In the genomic region with DNA sequence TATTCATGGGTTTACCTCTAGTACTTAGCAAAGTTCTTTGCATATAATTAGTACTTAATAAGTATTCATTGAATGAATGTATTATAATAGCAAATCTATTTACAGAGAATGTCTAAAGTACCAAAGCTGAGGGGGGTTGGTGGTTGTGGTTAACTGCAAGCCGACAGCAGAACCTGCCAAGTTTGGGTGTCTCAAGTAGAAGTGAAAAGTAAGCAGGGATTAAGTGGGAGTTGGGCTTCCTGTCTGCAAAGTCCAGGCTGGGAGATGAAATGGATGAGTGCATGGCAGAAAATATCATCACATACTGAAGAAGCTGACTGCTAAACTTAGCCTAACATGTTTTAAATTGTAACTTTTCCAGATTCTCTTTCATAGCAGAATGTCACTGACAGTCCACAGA, we compare ENCODE assay signal across 18 cellular contexts.
DNase-seq lines count a peak whose midpoint lies in the region; ATAC-seq, FAIRE-seq and TF ChIP-seq lines count a peak whose summit lies in the region.
"Had no signal": no experiment of that assay in that cellular context is flagged by ENCODE, and none has a peak within 500 bp of the region (broad histone marks: within the 10 kb centered on the region; RNA-seq: fewer than 3 reads in every experiment).

No MANE protein-coding gene starts in this region.

- no peak overlapping the region for H2AFZ ChIP-seq in DND-41 (ENCODE audit: low read depth, low read length)
- no peak overlapping the region for H2AFZ ChIP-seq in fibroblast of lung (ENCODE audit: low read length)

- H3K9me3 ChIP-seq in DND-41 (ENCODE audit: insufficient read depth, low read length, severe bottlenecking) (no peaks in the 10 kb centered on the region), MG63 (no peaks in the 10 kb centered on the region), fibroblast of lung (ENCODE audit: control insufficient read depth, insufficient read depth, low read depth, low read length) (no peaks in the 10 kb centered on the region)
- H3K9me3 ChIP-seq: breast epithelium, esophagus squamous epithelium had no signal

- H3K4me1 ChIP-seq in DND-41 (ENCODE audit: insufficient read depth, low read length) (peaks cover 7% of the 10 kb centered on the region; the same call in 1 of the 2 replicates), fibroblast of lung (ENCODE audit: control insufficient read depth, extremely low read depth, insufficient read depth, low read length) (no peaks in the 10 kb centered on the region)
- H3K4me1 ChIP-seq: breast epithelium had no signal

- no peaks in the 10 kb centered on the region for H4K20me1 ChIP-seq in DND-41 (ENCODE audit: insufficient read depth, low read length)
- no peaks in the 10 kb centered on the region for H4K20me1 ChIP-seq in fibroblast of lung (ENCODE audit: control insufficient read depth, extremely low read depth, insufficient read depth, low read length)

- no peak for TF ChIP-seq CTCF in DND-41 (IDR thresholded peaks at IDR 0.05; ENCODE audit: borderline replicate concordance, extremely low read depth, low read length, poor library complexity, severe bottlenecking)
- no peak for TF ChIP-seq CTCF in fibroblast of lung (conservative IDR thresholded peaks at IDR 0.05 in 1 of 2, IDR thresholded peaks at IDR 0.05 in 1 of 2; ENCODE audit: low read depth in 1 of 2, low read length in 2 of 2)
- TF ChIP-seq CTCF in neural crest cell (conservative IDR thresholded peaks at IDR 0.05), result no peak
- TF ChIP-seq CTCF in lower leg skin (IDR thresholded peaks at IDR 0.05), result no peak

- H3K4me1 Mint-ChIP-seq in neural crest cell, result peaks cover 18% of the 10 kb centered on the region
- H3K4me1 Mint-ChIP-seq: nephron progenitor cell had no signal

- H3K4me2 ChIP-seq in DND-41 (ENCODE audit: insufficient read depth, low read length), result no peak overlapping the region
- H3K4me2 ChIP-seq in fibroblast of lung (ENCODE audit: extremely low read depth, insufficient read depth, low read length), result no peak overlapping the region

- peak; percentile 73; the same call in 2 of the 3 replicates for ATAC-seq in DND-41 (ENCODE audit: insufficient read depth, low read depth)

- WGBS in lower leg skin, 2 donors, result 71 to 79% methylated on average over 1 of the region's 1 CpG

- H3K79me2 ChIP-seq in DND-41 (ENCODE audit: insufficient read depth, low read length), result no peaks in the 10 kb centered on the region
- H3K79me2 ChIP-seq in fibroblast of lung (ENCODE audit: control insufficient read depth, insufficient read depth, low read length), result peaks cover 4% of the 10 kb centered on the region

- H3K9me3 Mint-ChIP-seq in neural crest cell, result peaks cover 7% of the 10 kb centered on the region
- H3K9me3 Mint-ChIP-seq: nephron progenitor cell; T-helper 1 cell treated with Interleukin-12 subunit alpha and Interleukin-12 subunit beta and Interleukin-4 antibody, amounts not matched to agents 30 μg/mL and 1 μg/mL, for 36 hours had no signal

- no peaks in the 10 kb centered on the region for H3K27me3 ChIP-seq in DND-41 (ENCODE audit: insufficient read depth, low read length, poor library complexity)
- H3K27me3 ChIP-seq in MG63, result no peaks in the 10 kb centered on the region
- H3K27me3 ChIP-seq in fibroblast of lung (ENCODE audit: control insufficient read depth, insufficient read depth, low read length), result no peaks in the 10 kb centered on the region
- H3K27me3 ChIP-seq: breast epithelium, esophagus squamous epithelium had no signal

- no peak overlapping the region for H3K4me3 ChIP-seq in DND-41 (ENCODE audit: low read depth in 1 of 2, low read length in 2 of 2)
- H3K4me3 ChIP-seq in MG63, result no peak overlapping the region
- no peak overlapping the region for H3K4me3 ChIP-seq in fibroblast of lung (replicated peaks in 1 of 4; ENCODE audit: control extremely low read depth in 1 of 4, insufficient read depth in 1 of 4, low read depth in 3 of 4, low read length in 4 of 4)
- no peak overlapping the region for H3K4me3 ChIP-seq in lower leg skin (ENCODE audit: low read depth, poor library complexity, severe bottlenecking)
- H3K4me3 ChIP-seq: breast epithelium, esophagus squamous epithelium had no signal

- TF ChIP-seq POLR2A in lower leg skin (IDR thresholded peaks at IDR 0.05), result no peak

- H3K9ac ChIP-seq in DND-41 (ENCODE audit: low read depth, low read length) (no peak overlapping the region), fibroblast of lung (ENCODE audit: insufficient read depth, low read length) (no peak overlapping the region)

- DNase-seq in DND-41 (peak; percentile 10), MG63 (peak; percentile 13), fibroblast of lung (ENCODE audit: low read depth in 2 of 2) (peak; percentile 18 to 88), neural crest cell (ENCODE audit: low read depth, low spot score) (no peak), globus pallidus (ENCODE audit: low spot score) (no peak), lower leg skin (ENCODE audit: low spot score in 2 of 2) (no peak), DMS79 treated with DMSO at 0.1 percent for 48 hours (lab: John Stamatoyannopoulos, UW) (no peak), urothelium cell line (ENCODE audit: low spot score) (no peak)
- DNase-seq: activated CD4-positive, CD25-positive, alpha-beta regulatory T cell treated with anti-CD3 and anti-CD28 coated beads, Interleukin-2, amount 50 U/mL, for 72 hours; EL; esophagus squamous epithelium; NCI-H2029 treated with DMSO at 0.1 percent for 48 hours; nephron progenitor cell; retina had no signal

- H3K36me3 ChIP-seq in DND-41 (ENCODE audit: insufficient read depth, low read length), result no peaks in the 10 kb centered on the region
- H3K36me3 ChIP-seq in MG63, result no peaks in the 10 kb centered on the region
- no peaks in the 10 kb centered on the region for H3K36me3 ChIP-seq in fibroblast of lung (ENCODE audit: control insufficient read depth, insufficient read depth, low read length)
- H3K36me3 ChIP-seq: breast epithelium, esophagus squamous epithelium had no signal

- H3K36me3 Mint-ChIP-seq in neural crest cell (ENCODE audit: low read depth), result peaks cover 17% of the 10 kb centered on the region

- FAIRE-seq in urothelium cell line (lab: Jason Lieb, UNC), result no peak
- FAIRE-seq: H54 had no signal

- H3K4me3 Mint-ChIP-seq in neural crest cell, result no peak overlapping the region
- H3K4me3 Mint-ChIP-seq: nephron progenitor cell; T-helper 1 cell treated with Interleukin-12 subunit alpha and Interleukin-12 subunit beta and Interleukin-4 antibody, amounts not matched to agents 30 μg/mL and 1 μg/mL, for 36 hours had no signal

- intact Hi-C loops in lower leg skin (cut with DNase I; ENCODE audit: low total_unique reads), result no loop called here

- H3K27ac Mint-ChIP-seq in neural crest cell (ENCODE audit: unreplicated experiment), result peak overlapping the region; percentile 85
- H3K27ac Mint-ChIP-seq: nephron progenitor cell; T-helper 1 cell treated with Interleukin-12 subunit alpha and Interleukin-12 subunit beta and Interleukin-4 antibody, amounts not matched to agents 30 μg/mL and 1 μg/mL, for 36 hours had no signal

- H3K27ac ChIP-seq in DND-41 (ENCODE audit: low read length) (no peak overlapping the region), fibroblast of lung (ENCODE audit: insufficient read depth, low read length) (no peak overlapping the region)
- H3K27ac ChIP-seq: breast epithelium, C4-2B, esophagus squamous epithelium had no signal

- no peaks in the 10 kb centered on the region for H3K27me3 Mint-ChIP-seq in neural crest cell (ENCODE audit: low read depth)

Comparison
In these comparisons a context has a peak if more than half of its experiments do, and no peak if none do; other contexts are left out.
1. DNase-seq: peak in DND-41 (single experiment), MG63 (single experiment) and fibroblast of lung (2 of 2); none in neural crest cell (single experiment), globus pallidus (single experiment), lower leg skin (0 of 2), DMS79 treated with DMSO at 0.1 percent for 48 hours (single experiment) and urothelium cell line (single experiment).